Comparison of ENCODE assay signal across 16 cellular contexts in the genomic region with DNA sequence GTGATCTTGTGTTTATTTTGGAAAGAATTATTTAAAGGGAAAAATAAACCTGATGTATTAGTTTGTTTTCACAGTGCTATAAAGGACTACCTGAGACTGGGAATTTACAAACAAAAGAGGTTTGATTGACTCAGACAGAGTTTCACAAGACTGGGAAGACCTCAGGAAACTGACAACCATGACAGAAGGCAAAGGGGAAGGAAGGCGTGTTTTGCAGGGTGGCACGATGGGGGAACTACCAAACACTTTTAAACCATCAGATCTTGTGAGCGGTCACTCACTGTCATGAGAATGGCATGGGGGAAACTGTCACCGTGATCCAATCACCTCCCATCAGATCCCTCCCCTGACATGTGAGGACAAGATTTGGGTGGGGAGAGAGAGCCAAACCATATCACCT.
"Had no signal": no experiment of that assay in that cellular context is flagged by ENCODE, and none has a peak within 500 bp of the region (broad histone marks: within the 10 kb centered on the region; RNA-seq: fewer than 3 reads in every experiment).

No MANE protein-coding gene starts in this region.

- H3K4me3 Mint-ChIP-seq: activated CD4-positive, alpha-beta memory T cell treated with anti-CD3 and anti-CD28 coated beads, Interleukin-2, amount 10 ng/mL, durations not matched to agents 7 days and 5 days; naive thymus-derived CD4-positive, alpha-beta T cell had no signal

- H3K9me3 ChIP-seq: mucosa of descending colon, pancreas, thoracic aorta had no signal

- H3K4me2 ChIP-seq: hepatocyte had no signal

- FAIRE-seq: colon, pancreas had no signal

- H3K27me3 ChIP-seq: hepatocyte, pancreas had no signal

- H3K4me3 ChIP-seq: hepatocyte, mucosa of descending colon, pancreas, thoracic aorta had no signal

- ATAC-seq: activated naive CD4-positive, alpha-beta T cell treated with anti-CD3 and anti-CD28 coated beads, Interleukin-2, amount 50 U/mL, for 72 hours; left lobe of liver; mucosa of descending colon; naive thymus-derived CD4-positive, alpha-beta T cell; pancreas had no signal

- H3K27ac ChIP-seq: hepatocyte, pancreas, thoracic aorta, VCaP had no signal

- H3K9me3 Mint-ChIP-seq: activated CD4-positive, alpha-beta memory T cell treated with anti-CD3 and anti-CD28 coated beads, Interleukin-2, amount 10 ng/mL, durations not matched to agents 7 days and 5 days; activated naive CD4-positive, alpha-beta T cell treated with anti-CD3 and anti-CD28 coated beads, Interleukin-2, amount 50 U/mL, for 72 hours; naive thymus-derived CD4-positive, alpha-beta T cell had no signal

- H3K27me3 Mint-ChIP-seq: activated CD4-positive, alpha-beta memory T cell treated with anti-CD3 and anti-CD28 coated beads, Interleukin-2, amount 10 ng/mL, durations not matched to agents 7 days and 5 days had no signal

- H3K27ac Mint-ChIP-seq: activated CD4-positive, alpha-beta memory T cell treated with anti-CD3 and anti-CD28 coated beads, Interleukin-2, amount 10 ng/mL, durations not matched to agents 7 days and 5 days; activated naive CD4-positive, alpha-beta T cell treated with anti-CD3 and anti-CD28 coated beads, Interleukin-2, amount 50 U/mL, for 72 hours; naive thymus-derived CD4-positive, alpha-beta T cell had no signal

- H3K4me1 ChIP-seq: pancreas had no signal

- H3K36me3 ChIP-seq: pancreas, thoracic aorta had no signal

- H3K36me3 Mint-ChIP-seq: activated naive CD4-positive, alpha-beta T cell treated with anti-CD3 and anti-CD28 coated beads, Interleukin-2, amount 50 U/mL, for 72 hours; naive thymus-derived CD4-positive, alpha-beta T cell had no signal

- DNase-seq: activated CD4-positive, alpha-beta memory T cell treated with anti-CD3 and anti-CD28 coated beads, Interleukin-2, amount 10 ng/mL, durations not matched to agents 7 days and 5 days; activated gamma-delta T cell; activated T-cell treated with anti-CD3 and anti-CD28 coated beads, Interleukin-2, amount 50 U/mL, for 48 hours; caudate nucleus; islet precursor cell; mucosa of descending colon; naive thymus-derived CD4-positive, alpha-beta T cell; pancreas; stimulated activated CD4-positive, alpha-beta T cell treated with anti-CD3 and anti-CD28 coated beads, Interleukin-12 subunit alpha, Interleukin-12 subunit beta, amount 100 ng/mL, for 4 hours; stimulated activated CD4-positive, alpha-beta T cell treated with anti-CD3 and anti-CD28 coated beads, Interleukin-2, amount 100 ng/mL, for 24 hours had no signal
